9 cellular contexts compared by ENCODE assay signal in genomic region chr2:169819106-169819505, GRCh38. TPM values are rescaled to one million over a fixed set of nuclear protein-coding genes. Genes with fewer than 3 reads are reported as not detected.
DNase-seq lines count a peak whose midpoint lies in the region; ATAC-seq and TF ChIP-seq lines count a peak whose summit lies in the region.
"Had no signal": no experiment of that assay in that cellular context is flagged by ENCODE, and none has a peak within 500 bp of the region (broad histone marks: within the 10 kb centered on the region; RNA-seq: fewer than 3 reads in every experiment).

No MANE protein-coding gene starts in this region.

- no peaks in the 10 kb centered on the region for H3K27me3 Mint-ChIP-seq in CD4-positive, alpha-beta memory T cell

- peak overlapping the region; percentile 38 to 77 (median 73) for H3K27ac Mint-ChIP-seq in CD4-positive, alpha-beta memory T cell

- no peak for TF ChIP-seq CTCF in ascending aorta (IDR thresholded peaks at IDR 0.05)
- TF ChIP-seq CTCF in hepatocyte (IDR thresholded peaks at IDR 0.05; ENCODE audit: poor library complexity) = no peak

- H2AFZ ChIP-seq in hepatocyte = no peak overlapping the region

- H3K4me1 Mint-ChIP-seq in CD4-positive, alpha-beta memory T cell = peaks cover 19 to 53% (median 39%) of the 10 kb centered on the region in 4 donors

- H3K4me1 ChIP-seq in CD4-positive, alpha-beta memory T cell (ENCODE audit: insufficient read depth, low read length) = peaks cover 35% of the 10 kb centered on the region
- H3K4me1 ChIP-seq in ascending aorta (peaks cover 0 to 24% of the 10 kb centered on the region in 2 donors), hepatocyte (ENCODE audit: insufficient read depth) (peaks cover 8% of the 10 kb centered on the region)

- WGBS in hepatocyte (ENCODE audit: low lambda C conversion rate, missing lambda C conversion rate) = 79% methylated on average over 1 of the region's 1 CpG

- peaks cover 47% of the 10 kb centered on the region for H3K79me2 ChIP-seq in hepatocyte

- H3K27me3 ChIP-seq in CD4-positive, alpha-beta memory T cell (ENCODE audit: insufficient read depth, low read length) = no peaks in the 10 kb centered on the region
- H3K27me3 ChIP-seq in ascending aorta = no peaks in the 10 kb centered on the region
- H3K27me3 ChIP-seq in hepatocyte = no peaks in the 10 kb centered on the region
- H3K27me3 ChIP-seq: heart right ventricle had no signal

- ATAC-seq in HG02970 (IDR thresholded peaks at IDR 0.05; ENCODE audit: low FRiP score, unreplicated experiment) = no peak
- ATAC-seq: heart right ventricle had no signal

- no peak for DNase-seq in CD4-positive, alpha-beta memory T cell
- DNase-seq in HCEC 1CT (peak; percentile 71), ascending aorta (ENCODE audit: low spot score in 2 of 2) (no peak), hepatocyte (ENCODE audit: low spot score) (no peak), DMS79 treated with DMSO at 0.1 percent for 48 hours (lab: John Stamatoyannopoulos, UW) (no peak)
- DNase-seq in stimulated activated CD4-positive, alpha-beta T cell treated with anti-CD3 and anti-CD28 coated beads, Interleukin-15, amount 100 ng/mL, for 24 hours = no peak
- DNase-seq: heart right ventricle; stimulated activated CD4-positive, alpha-beta T cell treated with anti-CD3 and anti-CD28 coated beads, Interleukin-2, amount 100 ng/mL, for 48 hours had no signal

- H3K9me3 Mint-ChIP-seq in CD4-positive, alpha-beta memory T cell = peaks cover 0 to 2% (median 0%) of the 10 kb centered on the region in 8 donors

- intact Hi-C loops in CD4-positive, alpha-beta memory T cell (cut with micrococcal nuclease) = no loop called here
- intact Hi-C loops in ascending aorta (cut with DNase I) = no loop called here

- CTCF ChIA-PET in CD4-positive, alpha-beta memory T cell (lab: Charles Lee; ENCODE audit: partially characterized antibody) = interaction anchor here (1.9 kb wide), 1 partner anchor 8 kb away, joined by 6 read pairs; the partner anchor contains the start of gene UBR3

- POLR2A ChIA-PET in CD4-positive, alpha-beta memory T cell (lab: Charles Lee; ENCODE audit: partially characterized antibody) = interaction anchor here (2.3 kb wide), 1 partner anchor 9 kb away, joined by 9 read pairs; the partner anchor contains the start of gene UBR3

- H3K4me3 ChIP-seq in CD4-positive, alpha-beta memory T cell (ENCODE audit: low read length in 2 of 2) = no peak overlapping the region
- H3K4me3 ChIP-seq in ascending aorta (no peak overlapping the region), hepatocyte (no peak overlapping the region)
- H3K4me3 ChIP-seq: heart right ventricle had no signal

- H3K9me3 ChIP-seq in CD4-positive, alpha-beta memory T cell (ENCODE audit: control insufficient read depth in 1 of 2, low read length in 2 of 2) = no peaks in the 10 kb centered on the region
- no peaks in the 10 kb centered on the region for H3K9me3 ChIP-seq in ascending aorta
- H3K9me3 ChIP-seq in hepatocyte (ENCODE audit: low read depth) = no peaks in the 10 kb centered on the region

- H3K4me3 Mint-ChIP-seq in CD4-positive, alpha-beta memory T cell = no peak overlapping the region

- H3K9me2 ChIP-seq in hepatocyte (replicated peaks; ENCODE audit: insufficient read depth) = no peaks in the 10 kb centered on the region

- H4K20me1 ChIP-seq in hepatocyte (ENCODE audit: insufficient read depth, poor library complexity, severe bottlenecking) = no peaks in the 10 kb centered on the region

- peaks cover 26% of the 10 kb centered on the region for H3K36me3 ChIP-seq in CD4-positive, alpha-beta memory T cell (ENCODE audit: insufficient read depth, low read length)
- H3K36me3 ChIP-seq in ascending aorta = peaks cover 12 to 34% of the 10 kb centered on the region in 2 donors
- H3K36me3 ChIP-seq in hepatocyte (replicated peaks; ENCODE audit: insufficient read depth, low read depth) = no peaks in the 10 kb centered on the region

- H3K4me2 ChIP-seq in hepatocyte = no peak overlapping the region

- H3K27ac ChIP-seq in CD4-positive, alpha-beta memory T cell (ENCODE audit: low read depth, low read length) = no peak overlapping the region
- peak overlapping the region; percentile 11 to 17 for H3K27ac ChIP-seq in ascending aorta
- H3K27ac ChIP-seq in hepatocyte = peak overlapping the region; percentile 10
- H3K27ac ChIP-seq: heart right ventricle had no signal

- H3K36me3 Mint-ChIP-seq in CD4-positive, alpha-beta memory T cell = peaks cover 43 to 60% of the 10 kb centered on the region in 2 donors

RNA-seq across cellular contexts. Expression of gene METTL5, which starts 5.6 kb away (rescaled TPM):
- 10 to 100 TPM; 44.4 to 50.4 TPM for total RNA-seq in CD4-positive, alpha-beta memory T cell
- polyA plus RNA-seq in CD4-positive, alpha-beta memory T cell = 100 to 1,000 TPM; 116 to 166 TPM
- total RNA-seq in ascending aorta = 42.6 TPM
- total RNA-seq in hepatocyte = 45.9 and 61.0 TPM in 2 replicates
- polyA plus RNA-seq in hepatocyte = 55.4 and 60.7 TPM in 2 replicates

RNA-seq across cellular contexts. Expression of gene UBR3, which starts 8.1 kb away (rescaled TPM):
- total RNA-seq in CD4-positive, alpha-beta memory T cell = 10 to 100 TPM; 42.2 to 43.5 TPM
- 10 to 100 TPM in 1 of 2 donors, 1 to 10 TPM in 1; 4.3 to 13.1 TPM for polyA plus RNA-seq in CD4-positive, alpha-beta memory T cell
- total RNA-seq in ascending aorta (37.7 TPM), hepatocyte (40.4 and 49.2 TPM in 2 replicates)
- 10.1 and 10.2 TPM in 2 replicates for polyA plus RNA-seq in hepatocyte

RNA-seq across cellular contexts. Expression of gene SSB, which starts 20.4 kb away (rescaled TPM):
- 100 to 1,000 TPM; 112 to 114 TPM for total RNA-seq in CD4-positive, alpha-beta memory T cell
- 100 to 1,000 TPM; 112 to 149 TPM for polyA plus RNA-seq in CD4-positive, alpha-beta memory T cell
- total RNA-seq in ascending aorta (42.6 TPM), hepatocyte (112 and 143 TPM in 2 replicates)
- polyA plus RNA-seq in hepatocyte = 176 and 181 TPM in 2 replicates
